Comparison of ENCODE assay signal across 15 cellular contexts in genomic region chr14:23077962-23078361, GRCh38. TPM values are rescaled to one million over a fixed set of nuclear protein-coding genes. Genes with fewer than 3 reads are reported as not detected.
A peak's percentile ranks its signal among the peaks of the same experiment; 100 is the strongest.
DNase-seq lines count a peak whose midpoint lies in the region; ATAC-seq and TF ChIP-seq lines count a peak whose summit lies in the region.
"Had no signal": no experiment of that assay in that cellular context is flagged by ENCODE, and none has a peak within 500 bp of the region (broad histone marks: within the 10 kb centered on the region; RNA-seq: fewer than 3 reads in every experiment).

No MANE protein-coding gene starts in this region.

- no peaks in the 10 kb centered on the region for H3K9me3 Mint-ChIP-seq in activated CD4-positive, alpha-beta T cell treated with anti-CD3 and anti-CD28 coated beads for 36 hours (ENCODE audit: low read depth)
- H3K9me3 Mint-ChIP-seq: central memory CD8-positive, alpha-beta T cell had no signal

- H3K27ac ChIP-seq in left lung (peak overlapping the region; percentile 37 to 83), stomach (peak overlapping the region; percentile 13 to 74 (median 59)), ovary (no peak overlapping the region)

- TF ChIP-seq POLR2A in stomach (IDR thresholded peaks at IDR 0.05) = no peak
- no peak for TF ChIP-seq POLR2A in ovary (IDR thresholded peaks at IDR 0.05)

- H3K36me3 Mint-ChIP-seq in activated CD4-positive, alpha-beta T cell treated with anti-CD3 and anti-CD28 coated beads for 36 hours (ENCODE audit: low read depth) = peaks cover 49% of the 10 kb centered on the region

- intact Hi-C loops in activated CD4-positive, alpha-beta T cell treated with anti-CD3 and anti-CD28 coated beads for 36 hours (cut with DNase I, micrococcal nuclease) = loop anchor here in 1 of 2 experiments (1.0 kb wide), 1 partner anchor 31 kb away; no protein-coding TSS in a partner anchor
- intact Hi-C loops in left lung (cut with DNase I) = no loop called here
- intact Hi-C loops in stomach (cut with DNase I; ENCODE audit: low total_unique reads) = no loop called here
- intact Hi-C loops in ovary (cut with DNase I) = no loop called here

- CTCF ChIA-PET in activated CD4-positive, alpha-beta T cell treated with anti-CD3 and anti-CD28 coated beads for 36 hours (lab: Charles Lee) = interaction anchor here (0.9 to 4.8 kb wide), 20 partner anchors 11 to 123 kb away, joined by 3 to 58 read pairs (median 11); partner anchors contain the start of genes ACIN1, C14orf119, CDH24 and CEBPE

- H3K9me3 ChIP-seq in adipocyte (ENCODE audit: control insufficient read depth, low read length) = no peaks in the 10 kb centered on the region
- H3K9me3 ChIP-seq in left lung = no peaks in the 10 kb centered on the region
- H3K9me3 ChIP-seq in stomach = no peaks in the 10 kb centered on the region
- H3K9me3 ChIP-seq in ovary = no peaks in the 10 kb centered on the region

- H3K4me1 Mint-ChIP-seq in activated CD4-positive, alpha-beta T cell treated with anti-CD3 and anti-CD28 coated beads for 36 hours = no peaks in the 10 kb centered on the region

- H3K4me1 ChIP-seq in adipocyte (ENCODE audit: control insufficient read depth, insufficient read depth, low read length) (peaks cover 68% of the 10 kb centered on the region), left lung (peaks cover 0 to 42% of the 10 kb centered on the region in 2 donors), stomach (peaks cover 0 to 52% (median 19%) of the 10 kb centered on the region in 4 donors), ovary (ENCODE audit: insufficient read depth) (no peaks in the 10 kb centered on the region)

- no peaks in the 10 kb centered on the region for H3K27me3 Mint-ChIP-seq in activated CD4-positive, alpha-beta T cell treated with anti-CD3 and anti-CD28 coated beads for 36 hours
- H3K27me3 Mint-ChIP-seq: central memory CD8-positive, alpha-beta T cell had no signal

- no peak for TF ChIP-seq CTCF in left lung (IDR thresholded peaks at IDR 0.05)
- TF ChIP-seq CTCF in stomach (IDR thresholded peaks at IDR 0.05) = no peak
- TF ChIP-seq CTCF in ovary (IDR thresholded peaks at IDR 0.05) = no peak

- DNase-seq in activated CD4-positive, alpha-beta T cell treated with anti-CD3 and anti-CD28 coated beads for 36 hours = no peak
- no peak for DNase-seq in activated CD4-positive, alpha-beta T cell treated with anti-CD3 and anti-CD28 coated beads, Interleukin-2, amount 50 U/mL, for 1 hour
- DNase-seq in adipocyte (ENCODE audit: low read depth) (no peak), left lung (no peak), stomach (no peak), D341Med (ENCODE audit: low spot score) (no peak), ovary (no peak)
- DNase-seq: DMS79; nucleus accumbens; RPMI8226; stimulated activated CD4-positive, alpha-beta T cell treated with anti-CD3 and anti-CD28 coated beads, Interleukin-4, amount 100 ng/mL, for 24 hours had no signal

- peak overlapping the region; percentile 88 for H3K9ac ChIP-seq in adipocyte (ENCODE audit: low read length)

- H3K27ac Mint-ChIP-seq in activated CD4-positive, alpha-beta T cell treated with anti-CD3 and anti-CD28 coated beads for 36 hours = peak overlapping the region; percentile 42

- no peak overlapping the region for H3K4me3 Mint-ChIP-seq in activated CD4-positive, alpha-beta T cell treated with anti-CD3 and anti-CD28 coated beads for 36 hours
- H3K4me3 Mint-ChIP-seq: central memory CD8-positive, alpha-beta T cell had no signal

- POLR2A ChIA-PET in activated CD4-positive, alpha-beta T cell treated with anti-CD3 and anti-CD28 coated beads for 36 hours (lab: Charles Lee) = interaction anchor here (0.7 kb wide), 1 partner anchor 12 kb away, joined by 3 read pairs; no protein-coding TSS in a partner anchor

- WGBS in stomach, 5 donors = 82 to 88% (median 84%) methylated on average over 5 of the region's 5 CpGs
- 76 to 85% (median 82%) methylated on average over 5 of the region's 5 CpGs for WGBS in ovary, 3 donors

- H3K4me3 ChIP-seq in adipocyte (ENCODE audit: low read length) = peak overlapping the region; percentile 9
- no peak overlapping the region for H3K4me3 ChIP-seq in left lung
- no peak overlapping the region for H3K4me3 ChIP-seq in stomach
- no peak overlapping the region for H3K4me3 ChIP-seq in ovary

- H3K27me3 ChIP-seq in adipocyte (replicated peaks; ENCODE audit: control insufficient read depth, insufficient read depth, low read length) = no peaks in the 10 kb centered on the region
- no peaks in the 10 kb centered on the region for H3K27me3 ChIP-seq in left lung
- no peaks in the 10 kb centered on the region for H3K27me3 ChIP-seq in stomach
- H3K27me3 ChIP-seq in ovary = no peaks in the 10 kb centered on the region

- no peak for TF ChIP-seq EP300 in stomach (IDR thresholded peaks at IDR 0.05)
- TF ChIP-seq EP300 in ovary (IDR thresholded peaks at IDR 0.05) = no peak

- ATAC-seq in activated CD4-positive, alpha-beta T cell treated with anti-CD3 and anti-CD28 coated beads for 36 hours = peak; percentile 26
- ATAC-seq in left lung (no peak), GM19463 (IDR thresholded peaks at IDR 0.05; ENCODE audit: unreplicated experiment) (no peak)

- H3K36me3 ChIP-seq in adipocyte (ENCODE audit: control insufficient read depth, insufficient read depth, low read length, severe bottlenecking) = peaks cover 89% of the 10 kb centered on the region
- H3K36me3 ChIP-seq in left lung = peaks cover 3 to 100% of the 10 kb centered on the region in 2 donors
- H3K36me3 ChIP-seq in stomach = peaks cover 73 to 100% (median 100%) of the 10 kb centered on the region in 4 donors
- no peaks in the 10 kb centered on the region for H3K36me3 ChIP-seq in ovary

RNA-seq across cellular contexts. Expression of gene ACIN1, which starts 17.0 kb away (rescaled TPM):
- 100 to 1,000 TPM; 160 to 215 TPM for total RNA-seq in activated CD4-positive, alpha-beta T cell treated with anti-CD3 and anti-CD28 coated beads for 36 hours
- 100 to 1,000 TPM; 137 to 159 TPM for total RNA-seq in left lung
- total RNA-seq in stomach = 100 to 1,000 TPM; 114 to 232 (median 123) TPM
- 10 to 100 TPM; 37.1 to 86.4 (median 52.7) TPM for polyA plus RNA-seq in stomach
- 100 to 1,000 TPM in 5 of 7 donors, 10 to 100 TPM in 2; 83.3 to 162 (median 135) TPM for total RNA-seq in ovary
- polyA plus RNA-seq in ovary = 100 to 1,000 TPM in 1 of 2 donors, 10 to 100 TPM in 1; 95.4 to 165 TPM

RNA-seq across cellular contexts. Expression of gene C14orf119, which starts 17.3 kb away (rescaled TPM):
- 10 to 100 TPM; 43.8 to 51.5 TPM for total RNA-seq in activated CD4-positive, alpha-beta T cell treated with anti-CD3 and anti-CD28 coated beads for 36 hours
- total RNA-seq in left lung (10 to 100 TPM; 52.6 to 67.6 TPM), stomach (10 to 100 TPM in 2 of 5 donors, 1 to 10 TPM in 2, not detected in 1; 1.8 to 25.2 (median 14.0) TPM), ovary (10 to 100 TPM; 13.8 to 47.2 (median 41.5) TPM)
- polyA plus RNA-seq in stomach (10 to 100 TPM; 27.4 to 51.8 (median 49.8) TPM), ovary (10 to 100 TPM; 31.4 to 55.6 TPM)

RNA-seq across cellular contexts. Expression of gene CDH24, which starts 20.6 kb away (rescaled TPM):
- 1 to 10 TPM in 1 of 2 experiments, under 1 TPM in 1; 0.82 to 1.1 TPM for total RNA-seq in activated CD4-positive, alpha-beta T cell treated with anti-CD3 and anti-CD28 coated beads for 36 hours
- total RNA-seq in left lung = 1 to 10 TPM; 6.1 to 9.2 TPM
- 10 to 100 TPM in 1 of 5 donors, 1 to 10 TPM in 3, not detected in 1; 1.2 to 14.3 (median 4.8) TPM for total RNA-seq in stomach
- polyA plus RNA-seq in stomach = 1 to 10 TPM; 2.3 to 4.0 (median 3.2) TPM
- 1 to 10 TPM; 1.0 to 6.6 (median 2.3) TPM for total RNA-seq in ovary
- 1 to 10 TPM; 2.1 to 5.5 TPM for polyA plus RNA-seq in ovary

RNA-seq across cellular contexts. Expression of gene CIROP, which starts 26.8 kb away (rescaled TPM):
- total RNA-seq in activated CD4-positive, alpha-beta T cell treated with anti-CD3 and anti-CD28 coated beads for 36 hours = not detected
- total RNA-seq in left lung = not detected
- not detected for total RNA-seq in stomach
- polyA plus RNA-seq in stomach = not detected
- total RNA-seq in ovary = not detected
- polyA plus RNA-seq in ovary = not detected
- total RNA-seq: left cardiac atrium, subcutaneous adipose tissue had no signal

RNA-seq across cellular contexts. Expression of gene PSMB11, which starts 36.0 kb away (rescaled TPM):
- total RNA-seq in activated CD4-positive, alpha-beta T cell treated with anti-CD3 and anti-CD28 coated beads for 36 hours = not detected
- total RNA-seq in left lung = not detected
- not detected for total RNA-seq in stomach
- not detected for polyA plus RNA-seq in stomach
- total RNA-seq in ovary = not detected
- not detected for polyA plus RNA-seq in ovary
- total RNA-seq: left cardiac atrium, subcutaneous adipose tissue had no signal

Comparison
In these comparisons a context has a peak if more than half of its experiments do, and no peak if none do; other contexts are left out.
1. H3K27ac ChIP-seq: peak in left lung (2 of 2) and stomach (5 of 5); none in ovary (0 of 2).